In the genomic region with DNA sequence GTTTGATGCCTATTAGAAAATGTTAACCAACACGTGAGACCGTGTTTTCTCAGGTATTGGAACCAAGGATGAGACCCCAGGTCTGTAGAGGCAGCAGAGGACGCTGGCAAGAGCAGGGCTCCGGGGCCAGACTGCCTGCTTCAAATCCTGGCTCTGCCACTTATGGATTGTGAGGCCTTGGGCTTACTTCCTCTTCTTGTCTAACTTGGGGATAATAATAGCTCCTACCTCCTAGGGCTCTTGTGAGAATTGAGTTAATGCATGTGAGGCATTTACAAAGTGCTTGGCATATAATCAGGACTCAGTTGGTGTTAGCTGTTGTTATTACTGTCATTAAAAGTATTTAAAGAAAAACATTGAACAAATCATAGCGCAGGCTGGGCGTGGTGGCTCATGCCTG, we compare ENCODE assay signal across 20 cellular contexts.
A peak's percentile ranks its signal among the peaks of the same experiment; 100 is the strongest.
DNase-seq lines count a peak whose midpoint lies in the region; FAIRE-seq and TF ChIP-seq lines count a peak whose summit lies in the region.
"Had no signal": no experiment of that assay in that cellular context is flagged by ENCODE, and none has a peak within 500 bp of the region (broad histone marks: within the 10 kb centered on the region; RNA-seq: fewer than 3 reads in every experiment).

No MANE protein-coding gene starts in this region.

- no peak overlapping the region for H3K4me3 ChIP-seq in kidney (ENCODE audit: low read length in 2 of 2)
- H3K4me3 ChIP-seq: Peyer's patch had no signal

- H3K27ac ChIP-seq in kidney (ENCODE audit: low read depth in 2 of 2, low read length in 2 of 2) = no peak overlapping the region
- H3K27ac ChIP-seq: 22Rv1, Peyer's patch had no signal

- no peak overlapping the region for H3K9ac ChIP-seq in kidney (ENCODE audit: low read length in 2 of 2)

- no peaks in the 10 kb centered on the region for H3K36me3 ChIP-seq in kidney (ENCODE audit: control insufficient read depth in 1 of 2, insufficient read depth in 2 of 2, low read length in 2 of 2)
- H3K36me3 ChIP-seq: Peyer's patch had no signal

- intact Hi-C loops in kidney (cut with DNase I) = no loop called here

- DNase-seq in NCI-H2227 treated with DMSO at 0.1 percent for 48 hours (lab: John Stamatoyannopoulos, UW) (peak; percentile 11), NCI-H2227 (lab: John Stamatoyannopoulos, UW; ENCODE audit: unreplicated experiment) (no peak), MV-4-11 (lab: John Stamatoyannopoulos, UW) (peak; percentile 77), SIG-M5 (lab: John Stamatoyannopoulos, UW) (peak; percentile 4), kidney (peak; percentile 2), COLO668 (lab: John Stamatoyannopoulos, UW; ENCODE audit: unreplicated experiment) (no peak), NCI-H2107 (lab: John Stamatoyannopoulos, UW) (no peak)
- DNase-seq in stimulated activated CD4-positive, alpha-beta T cell treated with anti-CD3 and anti-CD28 coated beads, Interleukin-4, amount 100 ng/mL, for 1 hour = no peak
- DNase-seq: Calu3; CD4-positive, alpha-beta T cell; DMS53; H7; NCI-H1092 treated with DMSO at 0.1 percent for 48 hours; NCI-H2081 treated with DMSO at 0.1 percent for 48 hours; NCI-H526 treated with DMSO at 0.1 percent for 48 hours; NK-92 treated with Interleukin-12 subunit alpha and Interleukin-12 subunit beta, amount 100 ng/mL, for 24 hours; SHP77 had no signal

- no peaks in the 10 kb centered on the region for H3K4me1 ChIP-seq in kidney (ENCODE audit: control insufficient read depth in 1 of 2, insufficient read depth in 1 of 2, low read depth in 1 of 2, low read length in 2 of 2)
- H3K4me1 ChIP-seq: Peyer's patch had no signal

- TF ChIP-seq CTCF in kidney (IDR thresholded peaks at IDR 0.05; ENCODE audit: borderline replicate concordance, extremely low read depth, insufficient read depth) = no peak

- FAIRE-seq in kidney (lab: Jason Lieb, UNC) = no peak
- FAIRE-seq: GM19239 had no signal

- no peaks in the 10 kb centered on the region for H3K9me3 ChIP-seq in kidney (ENCODE audit: control insufficient read depth in 1 of 2, low read length in 2 of 2)
- H3K9me3 ChIP-seq: Peyer's patch had no signal

Comparison
In these comparisons a context has a peak if more than half of its experiments do, and no peak if none do; other contexts are left out.
1. DNase-seq: peak in NCI-H2227 treated with DMSO at 0.1 percent for 48 hours (single experiment), MV-4-11 (single experiment), SIG-M5 (single experiment) and kidney (single experiment); none in NCI-H2227 (single experiment), stimulated activated CD4-positive, alpha-beta T cell treated with anti-CD3 and anti-CD28 coated beads, Interleukin-4, amount 100 ng/mL, for 1 hour (single experiment), COLO668 (single experiment) and NCI-H2107 (single experiment).